Comparison of ENCODE assay signal across 26 cellular contexts in genomic region chrY:21227849-21228248, GRCh38.
DNase-seq lines count a peak whose midpoint lies in the region; ATAC-seq and TF ChIP-seq lines count a peak whose summit lies in the region.
"Had no signal": no experiment of that assay in that cellular context is flagged by ENCODE, and none has a peak within 500 bp of the region (broad histone marks: within the 10 kb centered on the region; RNA-seq: fewer than 3 reads in every experiment).

No MANE protein-coding gene starts in this region.

- TF ChIP-seq CTCF in body of pancreas (IDR thresholded peaks at IDR 0.05) = no peak

- DNase-seq in iPS-NIHi7 (ENCODE audit: extremely low spot score) (no peak), body of pancreas (no peak)
- DNase-seq: activated CD4-positive, alpha-beta T cell treated with anti-CD3 and anti-CD28 coated beads, Interleukin-2, amount 50 U/mL, for 48 hours; activated gamma-delta T cell treated with Interleukin-2 at 50 U/mL for 16 hours; C1 segment of cervical spinal cord; Calu3; effector memory CD4-positive, alpha-beta T cell; gastrocnemius medialis; H7; hippocampal formation; mucosa of descending colon; NCI-H1048; NCI-H187; NCI-H526 treated with DMSO at 0.1 percent for 48 hours; SK-N-SH; WERI-Rb-1 had no signal

- no peak overlapping the region for H3K4me3 ChIP-seq in body of pancreas
- H3K4me3 ChIP-seq: gastrocnemius medialis, mucosa of descending colon had no signal

- H3K27ac ChIP-seq in body of pancreas = no peak overlapping the region
- H3K27ac ChIP-seq: gastrocnemius medialis, HL-60, RWPE1, WERI-Rb-1 had no signal

- H3K36me3 ChIP-seq in body of pancreas (replicated peaks in 1 of 2; ENCODE audit: insufficient read depth in 1 of 2, low read depth in 2 of 2) = no peaks in the 10 kb centered on the region
- H3K36me3 ChIP-seq: gastrocnemius medialis, WERI-Rb-1 had no signal

- WGBS in body of pancreas, 2 donors = 51 to 93% methylated on average over 2 to 3 of the region's 3 CpGs

- H3K27me3 ChIP-seq in body of pancreas = no peaks in the 10 kb centered on the region
- H3K27me3 ChIP-seq: gastrocnemius medialis had no signal

- no peaks in the 10 kb centered on the region for H3K4me1 ChIP-seq in body of pancreas
- H3K4me1 ChIP-seq: gastrocnemius medialis had no signal

- ATAC-seq in GM18868 (IDR thresholded peaks at IDR 0.05; ENCODE audit: unreplicated experiment) = peak; percentile 72
- ATAC-seq in GM21515 (IDR thresholded peaks at IDR 0.05; ENCODE audit: unreplicated experiment) = peak; percentile 94
- peak; percentile 98 for ATAC-seq in HG02981 (IDR thresholded peaks at IDR 0.05; ENCODE audit: unreplicated experiment)
- peak; percentile 99 for ATAC-seq in HG03521 (IDR thresholded peaks at IDR 0.05; ENCODE audit: unreplicated experiment)
- no peak for ATAC-seq in HG03025 (IDR thresholded peaks at IDR 0.05; ENCODE audit: low FRiP score, unreplicated experiment)
- no peak for ATAC-seq in HG02870 (IDR thresholded peaks at IDR 0.05; ENCODE audit: unreplicated experiment)
- ATAC-seq in body of pancreas = no peak
- ATAC-seq: esophagus mucosa, gastrocnemius medialis, HepG2, mucosa of descending colon had no signal

- no peaks in the 10 kb centered on the region for H3K9me3 ChIP-seq in body of pancreas
- H3K9me3 ChIP-seq: gastrocnemius medialis, SK-N-SH had no signal

- intact Hi-C loops in body of pancreas (cut with DNase I) = no loop called here

- no peak for TF ChIP-seq POLR2A in body of pancreas (IDR thresholded peaks at IDR 0.05)

Comparison
In these comparisons a context has a peak if more than half of its experiments do, and no peak if none do; other contexts are left out.
1. ATAC-seq: peak in GM18868 (single experiment), GM21515 (single experiment), HG02981 (single experiment) and HG03521 (single experiment); none in HG03025 (single experiment), HG02870 (single experiment) and body of pancreas (single experiment).